In genomic region chr10:35607475-35608316, GRCh38 we compare ENCODE assay signal across 11 cellular contexts. TPM values are rescaled to one million over a fixed set of nuclear protein-coding genes. Genes with fewer than 3 reads are reported as not detected.
A peak's percentile ranks its signal among the peaks of the same experiment; 100 is the strongest.
DNase-seq lines count a peak whose midpoint lies in the region; ATAC-seq and TF ChIP-seq lines count a peak whose summit lies in the region.
"Had no signal": no experiment of that assay in that cellular context is flagged by ENCODE, and none has a peak within 500 bp of the region (broad histone marks: within the 10 kb centered on the region; RNA-seq: fewer than 3 reads in every experiment).

No MANE protein-coding gene starts in this region.

- CTCF ChIA-PET in activated CD8-positive, alpha-beta T cell treated with anti-CD3 and anti-CD28 coated beads, Interleukin-2, amount 10 ng/mL, durations not matched to agents 7 days and 5 days (lab: Charles Lee) = no interaction called here

- POLR2A ChIA-PET in activated CD8-positive, alpha-beta T cell treated with anti-CD3 and anti-CD28 coated beads, Interleukin-2, amount 10 ng/mL, durations not matched to agents 7 days and 5 days (lab: Charles Lee) = no interaction called here

- no peaks in the 10 kb centered on the region for H3K9me3 ChIP-seq in right atrium auricular region
- H3K9me3 ChIP-seq: body of pancreas had no signal

- H3K27ac ChIP-seq in right atrium auricular region = no peak overlapping the region
- H3K27ac ChIP-seq: body of pancreas had no signal

- H3K27me3 ChIP-seq in right atrium auricular region = peaks cover 0 to 12% of the 10 kb centered on the region in 2 donors

- no peaks in the 10 kb centered on the region for H3K36me3 Mint-ChIP-seq in activated CD8-positive, alpha-beta T cell treated with anti-CD3 and anti-CD28 coated beads, Interleukin-2, amount 10 ng/mL, durations not matched to agents 7 days and 5 days (ENCODE audit: low read depth)
- H3K36me3 Mint-ChIP-seq in stimulated activated naive B cell treated with anti-CD40 and anti-IgM and Interleukin-4, amounts not matched to agents 10 μg/mL and 1 μg/mL and 100 μg/mL, for 72 hours = peaks cover 4 to 7% of the 10 kb centered on the region in 2 donors

- peak overlapping the region; percentile 30 to 50 for H3K4me3 ChIP-seq in right atrium auricular region
- H3K4me3 ChIP-seq: body of pancreas had no signal

- no peaks in the 10 kb centered on the region for H3K36me3 ChIP-seq in right atrium auricular region

- TF ChIP-seq CTCF in right atrium auricular region (IDR thresholded peaks at IDR 0.05) = no peak

- peak overlapping the region; percentile 64 for H3K4me3 Mint-ChIP-seq in activated CD8-positive, alpha-beta T cell treated with anti-CD3 and anti-CD28 coated beads, Interleukin-2, amount 10 ng/mL, durations not matched to agents 7 days and 5 days
- H3K4me3 Mint-ChIP-seq in stimulated activated naive B cell treated with anti-CD40 and anti-IgM and Interleukin-4, amounts not matched to agents 10 μg/mL and 1 μg/mL and 100 μg/mL, for 72 hours = peak overlapping the region; percentile 72 to 77

- peaks cover 0 to 11% of the 10 kb centered on the region in 2 donors for H3K4me1 ChIP-seq in right atrium auricular region

- no peaks in the 10 kb centered on the region for H3K9me3 Mint-ChIP-seq in activated CD8-positive, alpha-beta T cell treated with anti-CD3 and anti-CD28 coated beads, Interleukin-2, amount 10 ng/mL, durations not matched to agents 7 days and 5 days (ENCODE audit: insufficient read depth)
- H3K9me3 Mint-ChIP-seq in stimulated activated naive B cell treated with anti-CD40 and anti-IgM and Interleukin-4, amounts not matched to agents 10 μg/mL and 1 μg/mL and 100 μg/mL, for 72 hours = peaks cover 7 to 8% of the 10 kb centered on the region in 2 donors

- H3K4me1 Mint-ChIP-seq in activated CD8-positive, alpha-beta T cell treated with anti-CD3 and anti-CD28 coated beads, Interleukin-2, amount 10 ng/mL, durations not matched to agents 7 days and 5 days (ENCODE audit: low read depth) = peaks cover 6% of the 10 kb centered on the region
- peaks cover 8 to 15% of the 10 kb centered on the region in 2 donors for H3K4me1 Mint-ChIP-seq in stimulated activated naive B cell treated with anti-CD40 and anti-IgM and Interleukin-4, amounts not matched to agents 10 μg/mL and 1 μg/mL and 100 μg/mL, for 72 hours

- H3K27ac Mint-ChIP-seq in activated CD8-positive, alpha-beta T cell treated with anti-CD3 and anti-CD28 coated beads, Interleukin-2, amount 10 ng/mL, durations not matched to agents 7 days and 5 days = no peak overlapping the region
- no peak overlapping the region for H3K27ac Mint-ChIP-seq in stimulated activated naive B cell treated with anti-CD40 and anti-IgM and Interleukin-4, amounts not matched to agents 10 μg/mL and 1 μg/mL and 100 μg/mL, for 72 hours

- peaks cover 28% of the 10 kb centered on the region for H3K27me3 Mint-ChIP-seq in activated CD8-positive, alpha-beta T cell treated with anti-CD3 and anti-CD28 coated beads, Interleukin-2, amount 10 ng/mL, durations not matched to agents 7 days and 5 days (ENCODE audit: low read depth)
- H3K27me3 Mint-ChIP-seq in stimulated activated naive B cell treated with anti-CD40 and anti-IgM and Interleukin-4, amounts not matched to agents 10 μg/mL and 1 μg/mL and 100 μg/mL, for 72 hours = peaks cover 58 to 74% of the 10 kb centered on the region in 2 donors

- ATAC-seq in activated CD8-positive, alpha-beta T cell treated with anti-CD3 and anti-CD28 coated beads, Interleukin-2, amount 10 ng/mL, durations not matched to agents 7 days and 5 days = peak; percentile 75
- ATAC-seq in stimulated activated naive B cell treated with anti-CD40 and anti-IgM and Interleukin-4, amounts not matched to agents 10 μg/mL and 1 μg/mL and 100 μg/mL, for 72 hours (replicated peaks) = peak; percentile 39 to 56
- ATAC-seq in HG02938 (IDR thresholded peaks at IDR 0.05; ENCODE audit: unreplicated experiment) = no peak
- ATAC-seq: body of pancreas had no signal

- DNase-seq in NCI-H1417 (lab: John Stamatoyannopoulos, UW) (peak in 2 of 3 experiments; percentile 43 to 51), NCI-H1417 treated with DMSO at 0.1 percent for 48 hours (lab: John Stamatoyannopoulos, UW) (no peak), right atrium auricular region (ENCODE audit: low spot score) (no peak), SKM-1 treated with dmso at 0.1 percent for 144 hours (lab: John Stamatoyannopoulos, UW; ENCODE audit: unreplicated experiment) (no peak), superior temporal gyrus (ENCODE audit: extremely low spot score) (no peak)
- DNase-seq in activated CD8-positive, alpha-beta T cell treated with anti-CD3 and anti-CD28 coated beads, Interleukin-2, amount 10 ng/mL, durations not matched to agents 7 days and 5 days = peak; percentile 28
- no peak for DNase-seq in stimulated activated naive B cell treated with anti-CD40 and anti-IgM and Interleukin-4, amounts not matched to agents 10 μg/mL and 1 μg/mL and 100 μg/mL, for 72 hours
- DNase-seq: NCI-H524 treated with DMSO at 0.1 percent for 48 hours, small intestine had no signal

RNA-seq across cellular contexts. Expression of gene GJD4, which starts 2.6 kb away (rescaled TPM):
- not detected for total RNA-seq in activated CD8-positive, alpha-beta T cell treated with anti-CD3 and anti-CD28 coated beads, Interleukin-2, amount 10 ng/mL, durations not matched to agents 7 days and 5 days
- total RNA-seq in right atrium auricular region = not detected
- total RNA-seq: body of pancreas had no signal

RNA-seq across cellular contexts. Expression of gene FZD8, which starts 34.4 kb away (rescaled TPM):
- total RNA-seq in activated CD8-positive, alpha-beta T cell treated with anti-CD3 and anti-CD28 coated beads, Interleukin-2, amount 10 ng/mL, durations not matched to agents 7 days and 5 days = under 1 TPM; 0.23 to 0.24 TPM
- total RNA-seq in right atrium auricular region = 10 to 100 TPM in 1 of 2 donors, 1 to 10 TPM in 1; 6.0 to 15.6 TPM

Comparison
In these comparisons a context has a peak if more than half of its experiments do, and no peak if none do; other contexts are left out.
1. DNase-seq: peak in NCI-H1417 (2 of 3) and activated CD8-positive, alpha-beta T cell treated with anti-CD3 and anti-CD28 coated beads, Interleukin-2, amount 10 ng/mL, durations not matched to agents 7 days and 5 days (single experiment); none in NCI-H1417 treated with DMSO at 0.1 percent for 48 hours (single experiment), right atrium auricular region (single experiment), stimulated activated naive B cell treated with anti-CD40 and anti-IgM and Interleukin-4, amounts not matched to agents 10 μg/mL and 1 μg/mL and 100 μg/mL, for 72 hours (single experiment), SKM-1 treated with dmso at 0.1 percent for 144 hours (single experiment) and superior temporal gyrus (single experiment).
2. RNA of gene FZD8, which starts 34.4 kb away (total RNA-seq): 6.0 to 15.6 TPM in right atrium auricular region; 0.23 to 0.24 TPM in activated CD8-positive, alpha-beta T cell treated with anti-CD3 and anti-CD28 coated beads, Interleukin-2, amount 10 ng/mL, durations not matched to agents 7 days and 5 days; every median in the first group is over 4 times any median in the second.